ENCODE assay signal across 8 cellular contexts in the genomic region with DNA sequence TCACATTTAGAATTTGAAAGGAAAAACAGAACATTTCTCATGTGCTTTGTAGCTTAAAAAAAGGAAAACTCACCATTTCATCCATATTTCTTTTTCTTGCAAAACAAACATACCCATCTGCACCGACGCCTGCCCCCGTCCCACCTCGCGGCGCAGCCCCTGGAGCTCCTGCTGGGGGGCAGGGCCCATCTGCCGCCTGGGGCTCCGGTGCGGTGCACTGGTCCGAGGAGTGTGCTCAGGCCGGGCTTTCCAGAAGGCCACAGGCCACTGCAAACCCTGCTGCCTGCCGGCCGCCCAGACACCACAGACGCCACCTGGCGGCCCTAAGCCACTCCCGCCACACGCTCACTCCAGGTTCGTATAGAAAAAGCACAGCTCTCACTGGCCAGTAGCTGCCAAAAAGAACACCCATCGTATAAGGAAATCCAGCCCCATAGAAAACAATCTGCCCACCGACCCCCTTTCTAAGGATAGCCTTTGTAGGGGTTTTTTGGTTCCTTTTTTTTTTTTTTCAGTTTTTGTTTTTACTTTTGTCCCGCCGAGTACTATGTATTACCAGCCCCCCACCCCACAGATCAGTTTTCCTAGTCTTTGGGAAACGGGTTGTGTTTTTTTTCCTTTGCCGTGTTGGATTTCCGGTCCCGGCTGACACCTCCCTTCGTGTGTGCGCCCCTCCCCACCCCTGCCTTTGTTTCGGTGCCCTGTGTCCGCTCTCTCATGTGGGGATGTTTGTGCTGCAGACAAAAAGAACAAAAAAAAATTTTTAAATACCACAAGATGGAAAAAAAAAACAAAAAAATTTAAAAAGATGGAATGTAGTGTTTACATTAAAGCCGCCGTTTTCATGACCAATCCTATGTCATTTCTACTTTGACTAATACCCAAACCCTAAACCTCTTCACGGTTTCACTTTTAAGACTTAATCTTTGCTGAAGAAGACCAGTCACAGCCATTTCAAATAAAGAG.
DNase-seq lines count a peak whose midpoint lies in the region; ATAC-seq and TF ChIP-seq lines count a peak whose summit lies in the region.

No MANE protein-coding gene starts in this region.

- no peaks in the 10 kb centered on the region for H3K27me3 ChIP-seq in CD8-positive, alpha-beta memory T cell (ENCODE audit: insufficient read depth, low read length, poor library complexity, severe bottlenecking)
- no peaks in the 10 kb centered on the region for H3K27me3 ChIP-seq in testis

- peak; percentile 56 to 81 (median 57) for TF ChIP-seq CTCF in testis (IDR thresholded peaks at IDR 0.05)

- WGBS in testis, 2 donors, result 3 to 12% methylated on average over 28 to 33 of the region's 33 CpGs

- H3K36me3 ChIP-seq in CD8-positive, alpha-beta memory T cell (ENCODE audit: insufficient read depth, low read length), result no peaks in the 10 kb centered on the region
- no peaks in the 10 kb centered on the region for H3K36me3 ChIP-seq in testis (ENCODE audit: low read depth, missing control alignments)

- CTCF ChIA-PET in CD8-positive, alpha-beta memory T cell (lab: Charles Lee), result interaction anchor here (1.0 to 2.0 kb wide), 9 partner anchors 9 to 412 kb away, joined by 3 to 11 read pairs (median 5); no protein-coding TSS in a partner anchor

- H3K36me3 Mint-ChIP-seq in CD8-positive, alpha-beta memory T cell, result peaks cover 0 to 9% (median 2%) of the 10 kb centered on the region in 3 donors
- no peaks in the 10 kb centered on the region for H3K36me3 Mint-ChIP-seq in activated naive CD4-positive, alpha-beta T cell treated with anti-CD3 and anti-CD28 coated beads, Interleukin-2, amount 50 U/mL, for 24 hours

- peak overlapping the region; percentile 76 to 95 (median 89) for H3K4me3 Mint-ChIP-seq in CD8-positive, alpha-beta memory T cell
- peak overlapping the region; percentile 90 for H3K4me3 Mint-ChIP-seq in activated naive CD4-positive, alpha-beta T cell treated with anti-CD3 and anti-CD28 coated beads, Interleukin-2, amount 50 U/mL, for 24 hours

- H3K4me3 ChIP-seq in CD8-positive, alpha-beta memory T cell (ENCODE audit: low read length), result peak overlapping the region; percentile 70
- H3K4me3 ChIP-seq in testis, result peak overlapping the region; percentile 13 to 26

- peak; percentile 31 to 62 (median 41) for DNase-seq in CD8-positive, alpha-beta memory T cell
- DNase-seq in SHP77 treated with DMSO at 0.1 percent for 48 hours (lab: John Stamatoyannopoulos, UW) (peak; percentile 59), glomerular endothelial cell (ENCODE audit: extremely low read depth, low read depth, low spot score) (peak; percentile 45), non-pigmented ciliary epithelial cell (ENCODE audit: low read depth) (peak; percentile 54), testis (peak; percentile 88)

- H3K9me3 Mint-ChIP-seq in CD8-positive, alpha-beta memory T cell, result no peaks in the 10 kb centered on the region
- no peaks in the 10 kb centered on the region for H3K9me3 Mint-ChIP-seq in activated naive CD4-positive, alpha-beta T cell treated with anti-CD3 and anti-CD28 coated beads, Interleukin-2, amount 50 U/mL, for 24 hours

- no peaks in the 10 kb centered on the region for H3K9me3 ChIP-seq in CD8-positive, alpha-beta memory T cell (ENCODE audit: low read length)
- H3K9me3 ChIP-seq in testis, result no peaks in the 10 kb centered on the region

- TF ChIP-seq POLR2A in testis (IDR thresholded peaks at IDR 0.05), result no peak

- intact Hi-C loops in testis (cut with DNase I; ENCODE audit: low total_unique reads), result no loop called here

- H3K4me1 ChIP-seq in CD8-positive, alpha-beta memory T cell (ENCODE audit: insufficient read depth, low read length), result no peaks in the 10 kb centered on the region
- H3K4me1 ChIP-seq in testis, result peaks cover 7% of the 10 kb centered on the region

- no peaks in the 10 kb centered on the region for H3K27me3 Mint-ChIP-seq in CD8-positive, alpha-beta memory T cell
- H3K27me3 Mint-ChIP-seq in activated naive CD4-positive, alpha-beta T cell treated with anti-CD3 and anti-CD28 coated beads, Interleukin-2, amount 50 U/mL, for 24 hours, result no peaks in the 10 kb centered on the region

- POLR2A ChIA-PET in CD8-positive, alpha-beta memory T cell (lab: Charles Lee), result no interaction called here

- H3K4me1 Mint-ChIP-seq in CD8-positive, alpha-beta memory T cell, result peaks cover 14 to 24% (median 17%) of the 10 kb centered on the region in 3 donors
- peaks cover 38% of the 10 kb centered on the region for H3K4me1 Mint-ChIP-seq in activated naive CD4-positive, alpha-beta T cell treated with anti-CD3 and anti-CD28 coated beads, Interleukin-2, amount 50 U/mL, for 24 hours

- peak overlapping the region; percentile 71 to 97 (median 90) for H3K27ac Mint-ChIP-seq in CD8-positive, alpha-beta memory T cell
- peak overlapping the region; percentile 92 for H3K27ac Mint-ChIP-seq in activated naive CD4-positive, alpha-beta T cell treated with anti-CD3 and anti-CD28 coated beads, Interleukin-2, amount 50 U/mL, for 24 hours

- ATAC-seq in GM19463 (IDR thresholded peaks at IDR 0.05; ENCODE audit: unreplicated experiment) (peak; percentile 94), HG03575 (IDR thresholded peaks at IDR 0.05; ENCODE audit: extremely low read depth, insufficient number of reproducible peaks, low FRiP score, unreplicated experiment) (peak; percentile 65)

- peak overlapping the region; percentile 31 for H3K27ac ChIP-seq in CD8-positive, alpha-beta memory T cell (ENCODE audit: low read depth, low read length)
- peak overlapping the region; percentile 33 to 50 for H3K27ac ChIP-seq in testis

Comparison
In these comparisons a context has a peak if more than half of its experiments do, and no peak if none do; other contexts are left out.
1. Peak in every context shown above with its lines: DNase-seq, ATAC-seq, H3K4me3 ChIP-seq and H3K27ac ChIP-seq.